Comparison of ENCODE assay signal across 1 cellular context in genomic region chr9:34072868-34073590, GRCh38.
A peak's percentile ranks its signal among the peaks of the same experiment; 100 is the strongest.
TF ChIP-seq lines count a peak whose summit lies in the region.

No MANE protein-coding gene starts in this region.

TF ChIP-seq in K562, 482 proteins besides CTCF, POLR2A, EP300 and RAD21 (continued from another document):
- TF ChIP-seq AFF4 (CRISPR knock-in tag; IDR thresholded peaks at IDR 0.05) (no peak), MGA (IDR thresholded peaks at IDR 0.05) (no peak), YBX1 (IDR thresholded peaks at IDR 0.05) (no peak), BHLHE40 (IDR thresholded peaks at IDR 0.05; ENCODE audit: low read length) (peak; percentile 69), POLR3A (IDR thresholded peaks at IDR 0.05; ENCODE audit: borderline replicate concordance, extremely low read depth, insufficient read depth, insufficient read length) (no peak), FOXM1 (IDR thresholded peaks at IDR 0.05; ENCODE audit: low read depth) (no peak), FOXM1 (CRISPR knock-in tag; IDR thresholded peaks at IDR 0.05; ENCODE audit: low read depth) (no peak), FOXA3 (CRISPR knock-in tag; conservative IDR thresholded peaks at IDR 0.05 in 1 of 2, IDR thresholded peaks at IDR 0.05 in 1 of 2) (0 out of 4 replicates have a peak, but pooled peaks of 1 of the 2 experiments have one; percentile 15), ATF7 (IDR thresholded peaks at IDR 0.05) (no peak), ZNF134 (CRISPR knock-in tag; conservative IDR thresholded peaks at IDR 0.05) (no peak), ELF1 (tag; IDR thresholded peaks at IDR 0.05) (no peak), ZNF436 (CRISPR knock-in tag; IDR thresholded peaks at IDR 0.05) (no peak)
